Comparison of ENCODE assay signal across 10 cellular contexts in the genomic region with DNA sequence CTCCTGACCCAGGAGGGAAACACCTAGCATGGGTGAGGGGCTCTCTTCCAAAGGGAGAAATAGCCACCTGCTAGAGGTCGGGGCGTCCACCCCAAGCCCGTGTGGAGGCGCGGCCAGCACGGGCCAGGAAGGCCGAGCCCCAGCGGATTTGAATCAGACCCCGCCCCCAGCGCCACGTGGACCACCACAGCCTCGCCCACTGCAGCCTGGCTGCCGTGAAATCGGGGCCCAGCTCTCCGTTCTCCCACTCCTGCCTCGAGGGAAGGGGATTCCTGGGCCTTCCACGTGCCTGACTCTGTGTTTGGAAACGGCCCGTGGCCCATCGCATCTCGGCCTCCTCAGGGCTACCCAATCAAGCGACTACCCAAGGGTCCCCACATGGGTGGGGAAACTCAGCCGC. TPM values are rescaled to one million over a fixed set of nuclear protein-coding genes. Genes with fewer than 3 reads are reported as not detected.
"Had no signal": no experiment of that assay in that cellular context is flagged by ENCODE, and none has a peak within 500 bp of the region (broad histone marks: within the 10 kb centered on the region; RNA-seq: fewer than 3 reads in every experiment).

No MANE protein-coding gene starts in this region.

- H3K4me3 ChIP-seq: GM23338, HAP-1, K562 had no signal

- H3K4me1 ChIP-seq: HAP-1 had no signal

- ATAC-seq: HCT116, HepG2, K562 had no signal

- DNase-seq: H7, HFFc6 had no signal

- H3K9me3 ChIP-seq: HAP-1 had no signal

- H2AFZ ChIP-seq: GM23338 had no signal

- H3K36me3 ChIP-seq: HAP-1 had no signal

- H3K27ac ChIP-seq: HL-60 had no signal

- H3K4me2 ChIP-seq: GM23338 had no signal

RNA-seq across cellular contexts. Expression of gene SLC6A18, which starts 31.6 kb away (rescaled TPM):
- total RNA-seq: GM23338, H4, H7, HepG2, HFFc6, HT1080, K562 had no signal
- polyA plus RNA-seq: GM23338, HepG2, K562 had no signal

RNA-seq across cellular contexts. Expression of gene SLC6A19, which starts 55.4 kb away (rescaled TPM):
- total RNA-seq: GM23338, H4, HFFc6, HT1080 had no signal
- polyA plus RNA-seq: GM23338, HepG2 had no signal
